ENCODE assay signal across 22 cellular contexts in genomic region chr12:78185109-78185508, GRCh38.
A peak's percentile ranks its signal among the peaks of the same experiment; 100 is the strongest.
DNase-seq lines count a peak whose midpoint lies in the region; ATAC-seq and TF ChIP-seq lines count a peak whose summit lies in the region.
"Had no signal": no experiment of that assay in that cellular context is flagged by ENCODE, and none has a peak within 500 bp of the region (broad histone marks: within the 10 kb centered on the region; RNA-seq: fewer than 3 reads in every experiment).

No MANE protein-coding gene starts in this region.

- no peak overlapping the region for H3K4me3 ChIP-seq in astrocyte of the spinal cord (ENCODE audit: low read depth, low read length)
- H3K4me3 ChIP-seq: colonic mucosa, sigmoid colon, suprapubic skin had no signal

- DNase-seq in AG08395 (ENCODE audit: low spot score) = peak; percentile 14
- DNase-seq in HT1080 (ENCODE audit: low read depth) = peak; percentile 76
- DNase-seq in astrocyte of the spinal cord (ENCODE audit: low read depth, low spot score) = peak; percentile 42
- DNase-seq in iris pigment epithelial cell (ENCODE audit: low read depth) = peak; percentile 53
- DNase-seq in stimulated activated CD4-positive, alpha-beta T cell treated with anti-CD3 and anti-CD28 coated beads, Interleukin-2, amount 100 ng/mL, for 24 hours = no peak
- DNase-seq in NCI-H2196 treated with DMSO at 0.1 percent for 48 hours (lab: John Stamatoyannopoulos, UW; ENCODE audit: unreplicated experiment) = no peak
- no peak for DNase-seq in stimulated activated naive CD4-positive, alpha-beta T cell treated with Interleukin-2 at 50 U/mL for 16 hours (lab: John Stamatoyannopoulos, UW)
- DNase-seq: activated B cell treated with CpG ODN at 0.5 μM for 24 hours; activated CD4-positive, alpha-beta memory T cell treated with anti-CD3 and anti-CD28 coated beads for 36 hours; activated gamma-delta T cell treated with Interleukin-2 at 50 U/mL for 16 hours; activated T-cell treated with anti-CD3 and anti-CD28 coated beads for 4 hours; CD4-positive, CD25-positive, alpha-beta regulatory T cell; colonic mucosa; DMS 273 treated with DMSO at 0.1 percent for 48 hours; effector memory CD8-positive, alpha-beta T cell; NCI-H2171; NCI-H526; posterior cingulate gyrus; sigmoid colon; T1000 had no signal

- in situ Hi-C loops in astrocyte of the spinal cord (cut with HindIII; ENCODE audit: low sequenced_read_pairs) = no loop called here

- no peak for TF ChIP-seq CTCF in astrocyte of the spinal cord (IDR thresholded peaks at IDR 0.05; ENCODE audit: low read depth, low read length)

- ATAC-seq in GM18519 (IDR thresholded peaks at IDR 0.05; ENCODE audit: low FRiP score, unreplicated experiment) = no peak
- ATAC-seq: effector memory CD8-positive, alpha-beta T cell had no signal

Comparison
In these comparisons a context has a peak if more than half of its experiments do, and no peak if none do; other contexts are left out.
1. DNase-seq: peak in AG08395 (single experiment), HT1080 (single experiment), astrocyte of the spinal cord (single experiment) and iris pigment epithelial cell (single experiment); none in stimulated activated CD4-positive, alpha-beta T cell treated with anti-CD3 and anti-CD28 coated beads, Interleukin-2, amount 100 ng/mL, for 24 hours (0 of 2), NCI-H2196 treated with DMSO at 0.1 percent for 48 hours (single experiment) and stimulated activated naive CD4-positive, alpha-beta T cell treated with Interleukin-2 at 50 U/mL for 16 hours (single experiment).